1 cellular context compared by ENCODE assay signal in genomic region chr2:105518897-105519296, GRCh38.
A peak's percentile ranks its signal among the peaks of the same experiment; 100 is the strongest.
TF ChIP-seq lines count a peak whose summit lies in the region.

No MANE protein-coding gene starts in this region.

TF ChIP-seq in K562, 482 proteins besides CTCF, POLR2A, EP300 and RAD21 (continued from another document and continues in another):
- TF ChIP-seq ZNF699 (CRISPR knock-in tag; IDR thresholded peaks at IDR 0.05; ENCODE audit: insufficient replicate concordance) (no peak), ARID1B (IDR thresholded peaks at IDR 0.05) (no peak), ZNF347 (CRISPR knock-in tag; IDR thresholded peaks at IDR 0.05; ENCODE audit: low read depth) (no peak), PTTG1 (tag; IDR thresholded peaks at IDR 0.05; ENCODE audit: low read depth) (no peak), PYGO2 (tag; IDR thresholded peaks at IDR 0.05) (no peak), U2AF2 (optimal IDR thresholded peaks at IDR 0.05; ENCODE audit: low read depth, low read length) (no peak), BHLHE40 (IDR thresholded peaks at IDR 0.05; ENCODE audit: low read length) (peak; percentile 35; the same call in 1 of the 2 replicates), NFE2 (IDR thresholded peaks at IDR 0.05; ENCODE audit: low read depth) (no peak), SLC30A9 (CRISPR knock-in tag; IDR thresholded peaks at IDR 0.05) (no peak), MBD2 (IDR thresholded peaks at IDR 0.05; ENCODE audit: borderline replicate concordance, low read depth) (no peak), RFX1 (IDR thresholded peaks at IDR 0.05) (no peak), SMAD2 (IDR thresholded peaks at IDR 0.05; ENCODE audit: low read depth, low read length) (no peak), ZNF785 (CRISPR knock-in tag; IDR thresholded peaks at IDR 0.05) (no peak), USF2 (CRISPR knock-in tag; IDR thresholded peaks at IDR 0.05) (no peak), STAT5A (IDR thresholded peaks at IDR 0.05; ENCODE audit: borderline replicate concordance, low read length) (no peak), ZBTB40 (IDR thresholded peaks at IDR 0.05) (no peak), ZBTB40 (CRISPR knock-in tag; IDR thresholded peaks at IDR 0.05) (no peak), BRD4 (IDR thresholded peaks at IDR 0.05) (no peak), MECOM (CRISPR knock-in tag; IDR thresholded peaks at IDR 0.05) (no peak), HDAC3 (IDR thresholded peaks at IDR 0.05; ENCODE audit: borderline replicate concordance, partially characterized antibody) (no peak), ZBTB34 (CRISPR knock-in tag; IDR thresholded peaks at IDR 0.05) (no peak), TRIM24 (IDR thresholded peaks at IDR 0.05) (no peak), NCOA4 (IDR thresholded peaks at IDR 0.05; ENCODE audit: partially characterized antibody) (no peak)
- TF ChIP-seq, protein P1, sequence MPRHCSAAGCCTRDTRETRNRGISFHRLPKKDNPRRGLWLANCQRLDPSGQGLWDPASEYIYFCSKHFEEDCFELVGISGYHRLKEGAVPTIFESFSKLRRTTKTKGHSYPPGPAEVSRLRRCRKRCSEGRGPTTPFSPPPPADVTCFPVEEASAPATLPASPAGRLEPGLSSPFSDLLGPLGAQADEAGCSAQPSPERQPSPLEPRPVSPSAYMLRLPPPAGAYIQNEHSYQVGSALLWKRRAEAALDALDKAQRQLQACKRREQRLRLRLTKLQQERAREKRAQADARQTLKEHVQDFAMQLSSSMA (CRISPR knock-in tag; IDR thresholded peaks at IDR 0.05), result no peak
- TF ChIP-seq, protein P2, sequence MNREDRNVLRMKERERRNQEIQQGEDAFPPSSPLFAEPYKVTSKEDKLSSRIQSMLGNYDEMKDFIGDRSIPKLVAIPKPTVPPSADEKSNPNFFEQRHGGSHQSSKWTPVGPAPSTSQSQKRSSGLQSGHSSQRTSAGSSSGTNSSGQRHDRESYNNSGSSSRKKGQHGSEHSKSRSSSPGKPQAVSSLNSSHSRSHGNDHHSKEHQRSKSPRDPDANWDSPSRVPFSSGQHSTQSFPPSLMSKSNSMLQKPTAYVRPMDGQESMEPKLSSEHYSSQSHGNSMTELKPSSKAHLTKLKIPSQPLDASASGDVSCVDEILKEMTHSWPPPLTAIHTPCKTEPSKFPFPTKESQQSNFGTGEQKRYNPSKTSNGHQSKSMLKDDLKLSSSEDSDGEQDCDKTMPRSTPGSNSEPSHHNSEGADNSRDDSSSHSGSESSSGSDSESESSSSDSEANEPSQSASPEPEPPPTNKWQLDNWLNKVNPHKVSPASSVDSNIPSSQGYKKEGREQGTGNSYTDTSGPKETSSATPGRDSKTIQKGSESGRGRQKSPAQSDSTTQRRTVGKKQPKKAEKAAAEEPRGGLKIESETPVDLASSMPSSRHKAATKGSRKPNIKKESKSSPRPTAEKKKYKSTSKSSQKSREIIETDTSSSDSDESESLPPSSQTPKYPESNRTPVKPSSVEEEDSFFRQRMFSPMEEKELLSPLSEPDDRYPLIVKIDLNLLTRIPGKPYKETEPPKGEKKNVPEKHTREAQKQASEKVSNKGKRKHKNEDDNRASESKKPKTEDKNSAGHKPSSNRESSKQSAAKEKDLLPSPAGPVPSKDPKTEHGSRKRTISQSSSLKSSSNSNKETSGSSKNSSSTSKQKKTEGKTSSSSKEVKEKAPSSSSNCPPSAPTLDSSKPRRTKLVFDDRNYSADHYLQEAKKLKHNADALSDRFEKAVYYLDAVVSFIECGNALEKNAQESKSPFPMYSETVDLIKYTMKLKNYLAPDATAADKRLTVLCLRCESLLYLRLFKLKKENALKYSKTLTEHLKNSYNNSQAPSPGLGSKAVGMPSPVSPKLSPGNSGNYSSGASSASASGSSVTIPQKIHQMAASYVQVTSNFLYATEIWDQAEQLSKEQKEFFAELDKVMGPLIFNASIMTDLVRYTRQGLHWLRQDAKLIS (CRISPR knock-in tag; IDR thresholded peaks at IDR 0.05), result no peak
- TF ChIP-seq, protein P3, sequence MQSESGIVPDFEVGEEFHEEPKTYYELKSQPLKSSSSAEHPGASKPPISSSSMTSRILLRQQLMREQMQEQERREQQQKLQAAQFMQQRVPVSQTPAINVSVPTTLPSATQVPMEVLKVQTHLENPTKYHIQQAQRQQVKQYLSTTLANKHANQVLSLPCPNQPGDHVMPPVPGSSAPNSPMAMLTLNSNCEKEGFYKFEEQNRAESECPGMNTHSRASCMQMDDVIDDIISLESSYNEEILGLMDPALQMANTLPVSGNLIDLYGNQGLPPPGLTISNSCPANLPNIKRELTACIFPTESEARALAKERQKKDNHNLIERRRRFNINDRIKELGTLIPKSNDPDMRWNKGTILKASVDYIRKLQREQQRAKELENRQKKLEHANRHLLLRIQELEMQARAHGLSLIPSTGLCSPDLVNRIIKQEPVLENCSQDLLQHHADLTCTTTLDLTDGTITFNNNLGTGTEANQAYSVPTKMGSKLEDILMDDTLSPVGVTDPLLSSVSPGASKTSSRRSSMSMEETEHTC (IDR thresholded peaks at IDR 0.05), result no peak
- TF ChIP-seq, protein P4, sequence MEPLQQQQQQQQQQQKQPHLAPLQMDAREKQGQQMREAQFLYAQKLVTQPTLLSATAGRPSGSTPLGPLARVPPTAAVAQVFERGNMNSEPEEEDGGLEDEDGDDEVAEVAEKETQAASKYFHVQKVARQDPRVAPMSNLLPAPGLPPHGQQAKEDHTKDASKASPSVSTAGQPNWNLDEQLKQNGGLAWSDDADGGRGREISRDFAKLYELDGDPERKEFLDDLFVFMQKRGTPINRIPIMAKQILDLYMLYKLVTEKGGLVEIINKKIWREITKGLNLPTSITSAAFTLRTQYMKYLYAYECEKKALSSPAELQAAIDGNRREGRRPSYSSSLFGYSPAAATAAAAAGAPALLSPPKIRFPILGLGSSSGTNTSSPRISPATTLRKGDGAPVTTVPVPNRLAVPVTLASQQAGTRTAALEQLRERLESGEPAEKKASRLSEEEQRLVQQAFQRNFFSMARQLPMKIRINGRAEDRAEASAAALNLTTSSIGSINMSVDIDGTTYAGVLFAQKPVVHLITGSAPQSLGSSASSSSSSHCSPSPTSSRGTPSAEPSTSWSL (CRISPR knock-in tag; IDR thresholded peaks at IDR 0.05; ENCODE audit: borderline replicate concordance), result no peak
- TF ChIP-seq, protein P5, sequence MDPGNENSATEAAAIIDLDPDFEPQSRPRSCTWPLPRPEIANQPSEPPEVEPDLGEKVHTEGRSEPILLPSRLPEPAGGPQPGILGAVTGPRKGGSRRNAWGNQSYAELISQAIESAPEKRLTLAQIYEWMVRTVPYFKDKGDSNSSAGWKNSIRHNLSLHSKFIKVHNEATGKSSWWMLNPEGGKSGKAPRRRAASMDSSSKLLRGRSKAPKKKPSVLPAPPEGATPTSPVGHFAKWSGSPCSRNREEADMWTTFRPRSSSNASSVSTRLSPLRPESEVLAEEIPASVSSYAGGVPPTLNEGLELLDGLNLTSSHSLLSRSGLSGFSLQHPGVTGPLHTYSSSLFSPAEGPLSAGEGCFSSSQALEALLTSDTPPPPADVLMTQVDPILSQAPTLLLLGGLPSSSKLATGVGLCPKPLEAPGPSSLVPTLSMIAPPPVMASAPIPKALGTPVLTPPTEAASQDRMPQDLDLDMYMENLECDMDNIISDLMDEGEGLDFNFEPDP (CRISPR knock-in tag; IDR thresholded peaks at IDR 0.05), result no peak
- TF ChIP-seq, protein P6, sequence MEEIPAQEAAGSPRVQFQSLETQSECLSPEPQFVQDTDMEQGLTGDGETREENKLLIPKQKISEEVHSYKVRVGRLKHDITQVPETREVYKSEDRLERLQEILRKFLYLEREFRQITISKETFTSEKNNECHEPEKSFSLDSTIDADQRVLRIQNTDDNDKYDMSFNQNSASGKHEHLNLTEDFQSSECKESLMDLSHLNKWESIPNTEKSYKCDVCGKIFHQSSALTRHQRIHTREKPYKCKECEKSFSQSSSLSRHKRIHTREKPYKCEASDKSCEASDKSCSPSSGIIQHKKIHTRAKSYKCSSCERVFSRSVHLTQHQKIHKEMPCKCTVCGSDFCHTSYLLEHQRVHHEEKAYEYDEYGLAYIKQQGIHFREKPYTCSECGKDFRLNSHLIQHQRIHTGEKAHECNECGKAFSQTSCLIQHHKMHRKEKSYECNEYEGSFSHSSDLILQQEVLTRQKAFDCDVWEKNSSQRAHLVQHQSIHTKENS (CRISPR knock-in tag; IDR thresholded peaks at IDR 0.05), result no peak
- TF ChIP-seq, protein P7, sequence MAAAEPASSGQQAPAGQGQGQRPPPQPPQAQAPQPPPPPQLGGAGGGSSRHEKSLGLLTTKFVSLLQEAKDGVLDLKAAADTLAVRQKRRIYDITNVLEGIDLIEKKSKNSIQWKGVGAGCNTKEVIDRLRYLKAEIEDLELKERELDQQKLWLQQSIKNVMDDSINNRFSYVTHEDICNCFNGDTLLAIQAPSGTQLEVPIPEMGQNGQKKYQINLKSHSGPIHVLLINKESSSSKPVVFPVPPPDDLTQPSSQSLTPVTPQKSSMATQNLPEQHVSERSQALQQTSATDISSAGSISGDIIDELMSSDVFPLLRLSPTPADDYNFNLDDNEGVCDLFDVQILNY (CRISPR knock-in tag; IDR thresholded peaks at IDR 0.05), result no peak
- TF ChIP-seq, protein P8, sequence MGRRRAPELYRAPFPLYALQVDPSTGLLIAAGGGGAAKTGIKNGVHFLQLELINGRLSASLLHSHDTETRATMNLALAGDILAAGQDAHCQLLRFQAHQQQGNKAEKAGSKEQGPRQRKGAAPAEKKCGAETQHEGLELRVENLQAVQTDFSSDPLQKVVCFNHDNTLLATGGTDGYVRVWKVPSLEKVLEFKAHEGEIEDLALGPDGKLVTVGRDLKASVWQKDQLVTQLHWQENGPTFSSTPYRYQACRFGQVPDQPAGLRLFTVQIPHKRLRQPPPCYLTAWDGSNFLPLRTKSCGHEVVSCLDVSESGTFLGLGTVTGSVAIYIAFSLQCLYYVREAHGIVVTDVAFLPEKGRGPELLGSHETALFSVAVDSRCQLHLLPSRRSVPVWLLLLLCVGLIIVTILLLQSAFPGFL (CRISPR knock-in tag; IDR thresholded peaks at IDR 0.05), result no peak
